ENCODE assay signal across 7 cellular contexts in genomic region chr12:109994262-109995175, GRCh38. TPM values are rescaled to one million over a fixed set of nuclear protein-coding genes. Genes with fewer than 3 reads are reported as not detected.
DNase-seq lines count a peak whose midpoint lies in the region; ATAC-seq and TF ChIP-seq lines count a peak whose summit lies in the region.

No MANE protein-coding gene starts in this region.

- no peak overlapping the region for H3K27ac ChIP-seq in HUES6 (ENCODE audit: low read depth, low read length)

- H3K9ac ChIP-seq in HUES6 (ENCODE audit: low read length) = no peak overlapping the region

- H3K36me3 Mint-ChIP-seq in stimulated activated memory B cell treated with anti-CD40 and anti-IgM and Interleukin-4, amounts not matched to agents 10 μg/mL and 1 μg/mL and 100 μg/mL, for 72 hours = peaks cover 1% of the 10 kb centered on the region

- peaks cover 9% of the 10 kb centered on the region for H3K36me3 ChIP-seq in HUES6 (ENCODE audit: control insufficient read depth, insufficient read depth, low read length)

- H3K4me1 Mint-ChIP-seq in stimulated activated memory B cell treated with anti-CD40 and anti-IgM and Interleukin-4, amounts not matched to agents 10 μg/mL and 1 μg/mL and 100 μg/mL, for 72 hours = peaks cover 44% of the 10 kb centered on the region

- no peaks in the 10 kb centered on the region for H3K9me3 Mint-ChIP-seq in stimulated activated memory B cell treated with anti-CD40 and anti-IgM and Interleukin-4, amounts not matched to agents 10 μg/mL and 1 μg/mL and 100 μg/mL, for 72 hours

- ATAC-seq in stimulated activated memory B cell treated with anti-CD40 and anti-IgM and Interleukin-4, amounts not matched to agents 10 μg/mL and 1 μg/mL and 100 μg/mL, for 72 hours = no peak

- DNase-seq in SW480 (ENCODE audit: low spot score) (peak; percentile 12), fibroblast of the aortic adventitia (ENCODE audit: low read depth) (no peak), head of caudate nucleus (no peak), HuH-7 (ENCODE audit: low spot score) (no peak), NCI-H146 (lab: John Stamatoyannopoulos, UW) (no peak)

- no peak for TF ChIP-seq CTCF in fibroblast of the aortic adventitia (IDR thresholded peaks at IDR 0.05; ENCODE audit: insufficient read depth, low read length)

- intact Hi-C loops in head of caudate nucleus (cut with DNase I) = no loop called here

- H3K27me3 Mint-ChIP-seq in stimulated activated memory B cell treated with anti-CD40 and anti-IgM and Interleukin-4, amounts not matched to agents 10 μg/mL and 1 μg/mL and 100 μg/mL, for 72 hours = no peaks in the 10 kb centered on the region

- peaks cover 15% of the 10 kb centered on the region for H3K4me1 ChIP-seq in HUES6 (ENCODE audit: control insufficient read depth, insufficient read depth, low read length)

- H3K27me3 ChIP-seq in HUES6 (ENCODE audit: control insufficient read depth, insufficient read depth, low read length) = no peaks in the 10 kb centered on the region

- peak overlapping the region; percentile 84 for H3K4me3 ChIP-seq in HUES6 (ENCODE audit: low read depth, low read length)
- peak overlapping the region; percentile 84 for H3K4me3 ChIP-seq in fibroblast of the aortic adventitia (ENCODE audit: low read depth, low read length)

- H3K4me3 Mint-ChIP-seq in stimulated activated memory B cell treated with anti-CD40 and anti-IgM and Interleukin-4, amounts not matched to agents 10 μg/mL and 1 μg/mL and 100 μg/mL, for 72 hours = peak overlapping the region; percentile 90

- H3K9me3 ChIP-seq in HUES6 (ENCODE audit: control insufficient read depth, insufficient read depth, low read depth, low read length) = no peaks in the 10 kb centered on the region

- peak overlapping the region; percentile 85 for H3K27ac Mint-ChIP-seq in stimulated activated memory B cell treated with anti-CD40 and anti-IgM and Interleukin-4, amounts not matched to agents 10 μg/mL and 1 μg/mL and 100 μg/mL, for 72 hours

RNA-seq across cellular contexts. Expression of gene GIT2, which starts 1.6 kb away (rescaled TPM):
- 23.6 and 50.8 TPM in 2 replicates for total RNA-seq in fibroblast of the aortic adventitia (ENCODE audit: low replicate concordance)

RNA-seq across cellular contexts. Expression of gene ANKRD13A, which starts 4.7 kb away (rescaled TPM):
- 66.6 and 91.5 TPM in 2 replicates for total RNA-seq in fibroblast of the aortic adventitia (ENCODE audit: low replicate concordance)

RNA-seq across cellular contexts. Expression of gene C12orf76, which starts 53.8 kb away (rescaled TPM):
- 10.3 and 11.9 TPM in 2 replicates for total RNA-seq in fibroblast of the aortic adventitia (ENCODE audit: low replicate concordance)
